ENCODE assay signal across 1 cellular context in the genomic region with DNA sequence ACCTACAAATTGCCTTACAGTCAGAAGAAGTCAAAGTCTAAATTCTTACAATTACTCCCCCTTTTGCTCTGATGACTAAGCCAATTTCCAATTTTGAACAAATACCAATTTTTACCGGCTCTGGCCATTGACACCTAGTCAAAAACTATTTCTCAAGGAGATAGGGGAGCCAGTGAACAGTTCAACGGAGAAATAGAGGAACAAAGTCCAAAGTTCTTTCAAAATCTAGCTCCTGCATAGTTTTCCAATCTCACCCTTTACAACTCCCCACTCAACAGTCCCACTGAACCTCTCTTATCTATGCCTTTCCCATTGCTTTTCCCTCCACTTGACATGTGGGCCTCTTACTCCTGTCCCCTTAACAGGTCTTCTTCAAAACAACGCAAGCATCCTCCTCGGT.
TF ChIP-seq lines count a peak whose summit lies in the region.

No MANE protein-coding gene starts in this region.

TF ChIP-seq in GM23338, 12 proteins besides CTCF, POLR2A, EP300 and RAD21 (continued from another document):
- TF ChIP-seq, protein P1, sequence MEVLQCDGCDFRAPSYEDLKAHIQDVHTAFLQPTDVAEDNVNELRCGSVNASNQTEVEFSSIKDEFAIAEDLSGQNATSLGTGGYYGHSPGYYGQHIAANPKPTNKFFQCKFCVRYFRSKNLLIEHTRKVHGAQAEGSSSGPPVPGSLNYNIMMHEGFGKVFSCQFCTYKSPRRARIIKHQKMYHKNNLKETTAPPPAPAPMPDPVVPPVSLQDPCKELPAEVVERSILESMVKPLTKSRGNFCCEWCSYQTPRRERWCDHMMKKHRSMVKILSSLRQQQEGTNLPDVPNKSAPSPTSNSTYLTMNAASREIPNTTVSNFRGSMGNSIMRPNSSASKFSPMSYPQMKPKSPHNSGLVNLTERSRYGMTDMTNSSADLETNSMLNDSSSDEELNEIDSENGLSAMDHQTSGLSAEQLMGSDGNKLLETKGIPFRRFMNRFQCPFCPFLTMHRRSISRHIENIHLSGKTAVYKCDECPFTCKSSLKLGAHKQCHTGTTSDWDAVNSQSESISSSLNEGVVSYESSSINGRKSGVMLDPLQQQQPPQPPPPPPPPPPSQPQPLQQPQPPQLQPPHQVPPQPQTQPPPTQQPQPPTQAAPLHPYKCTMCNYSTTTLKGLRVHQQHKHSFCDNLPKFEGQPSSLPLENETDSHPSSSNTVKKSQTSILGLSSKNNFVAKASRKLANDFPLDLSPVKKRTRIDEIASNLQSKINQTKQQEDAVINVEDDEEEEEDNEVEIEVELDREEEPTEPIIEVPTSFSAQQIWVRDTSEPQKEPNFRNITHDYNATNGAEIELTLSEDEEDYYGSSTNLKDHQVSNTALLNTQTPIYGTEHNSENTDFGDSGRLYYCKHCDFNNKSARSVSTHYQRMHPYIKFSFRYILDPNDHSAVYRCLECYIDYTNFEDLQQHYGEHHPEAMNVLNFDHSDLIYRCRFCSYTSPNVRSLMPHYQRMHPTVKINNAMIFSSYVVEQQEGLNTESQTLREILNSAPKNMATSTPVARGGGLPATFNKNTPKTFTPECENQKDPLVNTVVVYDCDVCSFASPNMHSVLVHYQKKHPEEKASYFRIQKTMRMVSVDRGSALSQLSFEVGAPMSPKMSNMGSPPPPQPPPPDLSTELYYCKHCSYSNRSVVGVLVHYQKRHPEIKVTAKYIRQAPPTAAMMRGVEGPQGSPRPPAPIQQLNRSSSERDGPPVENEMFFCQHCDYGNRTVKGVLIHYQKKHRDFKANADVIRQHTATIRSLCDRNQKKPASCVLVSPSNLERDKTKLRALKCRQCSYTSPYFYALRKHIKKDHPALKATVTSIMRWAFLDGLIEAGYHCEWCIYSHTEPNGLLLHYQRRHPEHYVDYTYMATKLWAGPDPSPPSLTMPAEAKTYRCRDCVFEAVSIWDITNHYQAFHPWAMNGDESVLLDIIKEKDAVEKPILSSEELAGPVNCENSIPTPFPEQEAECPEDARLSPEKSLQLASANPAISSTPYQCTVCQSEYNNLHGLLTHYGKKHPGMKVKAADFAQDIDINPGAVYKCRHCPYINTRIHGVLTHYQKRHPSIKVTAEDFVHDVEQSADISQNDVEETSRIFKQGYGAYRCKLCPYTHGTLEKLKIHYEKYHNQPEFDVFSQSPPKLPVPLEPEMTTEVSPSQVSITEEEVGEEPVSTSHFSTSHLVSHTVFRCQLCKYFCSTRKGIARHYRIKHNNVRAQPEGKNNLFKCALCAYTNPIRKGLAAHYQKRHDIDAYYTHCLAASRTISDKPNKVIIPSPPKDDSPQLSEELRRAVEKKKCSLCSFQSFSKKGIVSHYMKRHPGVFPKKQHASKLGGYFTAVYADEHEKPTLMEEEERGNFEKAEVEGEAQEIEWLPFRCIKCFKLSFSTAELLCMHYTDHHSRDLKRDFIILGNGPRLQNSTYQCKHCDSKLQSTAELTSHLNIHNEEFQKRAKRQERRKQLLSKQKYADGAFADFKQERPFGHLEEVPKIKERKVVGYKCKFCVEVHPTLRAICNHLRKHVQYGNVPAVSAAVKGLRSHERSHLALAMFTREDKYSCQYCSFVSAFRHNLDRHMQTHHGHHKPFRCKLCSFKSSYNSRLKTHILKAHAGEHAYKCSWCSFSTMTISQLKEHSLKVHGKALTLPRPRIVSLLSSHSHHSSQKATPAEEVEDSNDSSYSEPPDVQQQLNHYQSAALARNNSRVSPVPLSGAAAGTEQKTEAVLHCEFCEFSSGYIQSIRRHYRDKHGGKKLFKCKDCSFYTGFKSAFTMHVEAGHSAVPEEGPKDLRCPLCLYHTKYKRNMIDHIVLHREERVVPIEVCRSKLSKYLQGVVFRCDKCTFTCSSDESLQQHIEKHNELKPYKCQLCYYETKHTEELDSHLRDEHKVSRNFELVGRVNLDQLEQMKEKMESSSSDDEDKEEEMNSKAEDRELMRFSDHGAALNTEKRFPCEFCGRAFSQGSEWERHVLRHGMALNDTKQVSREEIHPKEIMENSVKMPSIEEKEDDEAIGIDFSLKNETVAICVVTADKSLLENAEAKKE (CRISPR knock-in tag; IDR thresholded peaks at IDR 0.05) = no peak
- TF ChIP-seq STAT1 (IDR thresholded peaks at IDR 0.05; ENCODE audit: unreplicated experiment) (no peak), NANOG (IDR thresholded peaks at IDR 0.05; ENCODE audit: borderline replicate concordance) (no peak), EZH2 (IDR thresholded peaks at IDR 0.05; ENCODE audit: low read depth, unreplicated experiment) (no peak), CREB1 (CRISPR knock-in tag; IDR thresholded peaks at IDR 0.05; ENCODE audit: low read depth) (no peak), POLR2AphosphoS5 (IDR thresholded peaks at IDR 0.05; ENCODE audit: low read depth) (no peak), ZNF114 (CRISPR knock-in tag; IDR thresholded peaks at IDR 0.05) (no peak)
- TF ChIP-seq, protein P2, sequence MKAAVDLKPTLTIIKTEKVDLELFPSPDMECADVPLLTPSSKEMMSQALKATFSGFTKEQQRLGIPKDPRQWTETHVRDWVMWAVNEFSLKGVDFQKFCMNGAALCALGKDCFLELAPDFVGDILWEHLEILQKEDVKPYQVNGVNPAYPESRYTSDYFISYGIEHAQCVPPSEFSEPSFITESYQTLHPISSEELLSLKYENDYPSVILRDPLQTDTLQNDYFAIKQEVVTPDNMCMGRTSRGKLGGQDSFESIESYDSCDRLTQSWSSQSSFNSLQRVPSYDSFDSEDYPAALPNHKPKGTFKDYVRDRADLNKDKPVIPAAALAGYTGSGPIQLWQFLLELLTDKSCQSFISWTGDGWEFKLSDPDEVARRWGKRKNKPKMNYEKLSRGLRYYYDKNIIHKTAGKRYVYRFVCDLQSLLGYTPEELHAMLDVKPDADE (IDR thresholded peaks at IDR 0.05) = no peak
